In the genomic region with DNA sequence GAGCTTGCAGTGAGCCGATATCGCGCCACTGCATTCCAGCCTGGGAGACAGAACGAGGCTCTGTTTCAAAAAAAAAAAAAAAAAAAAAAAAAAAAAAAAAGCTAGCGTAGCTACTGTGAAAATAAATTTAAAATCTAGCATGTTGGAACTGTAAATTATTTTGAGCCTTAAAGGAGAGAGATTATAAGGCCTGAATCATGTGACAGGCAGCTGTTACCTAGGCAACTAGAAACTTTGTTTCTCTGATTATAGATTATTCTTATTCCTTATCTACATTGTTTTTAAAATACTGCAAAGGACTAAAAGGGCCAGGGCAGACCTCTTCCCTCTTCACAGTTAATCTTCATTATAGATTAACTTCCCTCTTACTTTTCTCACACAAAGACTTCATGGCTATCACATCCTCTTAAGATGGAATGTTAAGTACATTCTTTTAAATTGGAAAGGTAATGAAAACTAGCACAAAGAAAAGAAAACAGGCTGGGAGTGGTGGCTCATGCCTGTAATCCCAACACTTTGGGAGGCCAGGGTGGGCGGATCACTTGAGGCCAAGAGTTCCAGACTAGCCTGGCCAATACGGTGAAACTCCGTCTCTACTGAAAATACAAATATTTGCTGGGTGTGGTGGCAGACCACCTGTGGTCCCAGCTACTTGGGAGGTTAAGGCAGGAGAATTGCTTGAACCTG, we compare ENCODE assay signal across 15 cellular contexts.
"Had no signal": no experiment of that assay in that cellular context is flagged by ENCODE, and none has a peak within 500 bp of the region (broad histone marks: within the 10 kb centered on the region; RNA-seq: fewer than 3 reads in every experiment).

No MANE protein-coding gene starts in this region.

- H3K27ac ChIP-seq: gastroesophageal sphincter, stomach, thoracic aorta had no signal

- H3K36me3 ChIP-seq: gastroesophageal sphincter, stomach, thoracic aorta had no signal

- H3K36me3 Mint-ChIP-seq: activated CD4-positive, alpha-beta memory T cell treated with anti-CD3 and anti-CD28 coated beads for 36 hours; activated naive CD8-positive, alpha-beta T cell treated with anti-CD3 and anti-CD28 coated beads for 36 hours; naive thymus-derived CD8-positive, alpha-beta T cell had no signal

- H3K4me3 Mint-ChIP-seq: activated CD4-positive, alpha-beta memory T cell treated with anti-CD3 and anti-CD28 coated beads for 36 hours; activated naive CD8-positive, alpha-beta T cell treated with anti-CD3 and anti-CD28 coated beads for 36 hours; activated T-cell treated with anti-CD3 and anti-CD28 coated beads, Interleukin-2, amount 50 U/mL, for 4 hours; naive thymus-derived CD8-positive, alpha-beta T cell; T-helper 2 cell treated with Interferon-gamma antibody and Interleukin-4, amounts not matched to agents 5 μg/mL and 100 μg/mL, for 36 hours had no signal

- H3K27ac Mint-ChIP-seq: activated CD4-positive, alpha-beta memory T cell treated with anti-CD3 and anti-CD28 coated beads for 36 hours; activated naive CD8-positive, alpha-beta T cell treated with anti-CD3 and anti-CD28 coated beads for 36 hours; naive thymus-derived CD8-positive, alpha-beta T cell; T-helper 2 cell treated with Interferon-gamma antibody and Interleukin-4, amounts not matched to agents 5 μg/mL and 100 μg/mL, for 36 hours had no signal

- H3K4me1 ChIP-seq: gastroesophageal sphincter, stomach had no signal

- H3K4me1 Mint-ChIP-seq: activated naive CD8-positive, alpha-beta T cell treated with anti-CD3 and anti-CD28 coated beads for 36 hours; naive thymus-derived CD8-positive, alpha-beta T cell had no signal

- H3K27me3 Mint-ChIP-seq: activated CD4-positive, alpha-beta memory T cell treated with anti-CD3 and anti-CD28 coated beads for 36 hours; activated naive CD8-positive, alpha-beta T cell treated with anti-CD3 and anti-CD28 coated beads for 36 hours; naive thymus-derived CD8-positive, alpha-beta T cell had no signal

- H3K9me3 ChIP-seq: gastroesophageal sphincter, mucosa of descending colon, stomach, thoracic aorta had no signal

- H3K27me3 ChIP-seq: gastroesophageal sphincter, stomach had no signal

- ATAC-seq: activated T-cell treated with anti-CD3 and anti-CD28 coated beads, Interleukin-2, amount 50 U/mL, for 4 hours; gastroesophageal sphincter; mucosa of descending colon; naive thymus-derived CD8-positive, alpha-beta T cell had no signal

- H3K4me3 ChIP-seq: gastroesophageal sphincter, mucosa of descending colon, stomach, thoracic aorta had no signal

- DNase-seq: activated CD4-positive, alpha-beta memory T cell treated with anti-CD3 and anti-CD28 coated beads for 36 hours; activated effector memory CD4-positive, alpha-beta T cell treated with anti-CD3 and anti-CD28 coated beads, Interleukin-2, amount 50 U/mL, for 16 hours; activated naive CD8-positive, alpha-beta T cell treated with anti-CD3 and anti-CD28 coated beads for 36 hours; activated T-cell treated with anti-CD3 and anti-CD28 coated beads, Interleukin-2, amount 50 U/mL, for 4 hours; aorta; kidney; mucosa of descending colon; naive thymus-derived CD8-positive, alpha-beta T cell; nucleus accumbens; stimulated activated CD4-positive, alpha-beta T cell treated with anti-CD3 and anti-CD28 coated beads, Interleukin-15, amount 100 ng/mL, for 24 hours; stimulated activated CD4-positive, alpha-beta T cell treated with anti-CD3 and anti-CD28 coated beads, Interleukin-4, amount 100 ng/mL, for 24 hours; stomach had no signal

- H3K9me3 Mint-ChIP-seq: activated CD4-positive, alpha-beta memory T cell treated with anti-CD3 and anti-CD28 coated beads for 36 hours; activated naive CD8-positive, alpha-beta T cell treated with anti-CD3 and anti-CD28 coated beads for 36 hours; activated T-cell treated with anti-CD3 and anti-CD28 coated beads, Interleukin-2, amount 50 U/mL, for 4 hours; naive thymus-derived CD8-positive, alpha-beta T cell; T-helper 2 cell treated with Interferon-gamma antibody and Interleukin-4, amounts not matched to agents 5 μg/mL and 100 μg/mL, for 36 hours had no signal
